In genomic region chr10:97585439-97585811, GRCh38 we compare ENCODE assay signal across 15 cellular contexts. TPM values are rescaled to one million over a fixed set of nuclear protein-coding genes. Genes with fewer than 3 reads are reported as not detected.
A peak's percentile ranks its signal among the peaks of the same experiment; 100 is the strongest.
DNase-seq lines count a peak whose midpoint lies in the region; ATAC-seq and TF ChIP-seq lines count a peak whose summit lies in the region.
"Had no signal": no experiment of that assay in that cellular context is flagged by ENCODE, and none has a peak within 500 bp of the region (broad histone marks: within the 10 kb centered on the region; RNA-seq: fewer than 3 reads in every experiment).

No MANE protein-coding gene starts in this region.

- peak overlapping the region; percentile 57 for H3K4me3 ChIP-seq in epithelial cell of proximal tubule (ENCODE audit: low read depth, low read length)
- peak overlapping the region in 1 of 4 donors; percentile 8 for H3K4me3 ChIP-seq in gastrocnemius medialis
- H3K4me3 ChIP-seq: GM12878 had no signal

- peaks cover 6 to 24% of the 10 kb centered on the region in 2 donors for H3K4me1 ChIP-seq in gastrocnemius medialis

- no peaks in the 10 kb centered on the region for H3K9me3 ChIP-seq in gastrocnemius medialis

- H3K27ac ChIP-seq in gastrocnemius medialis: peak overlapping the region; percentile 83 to 94 (median 92)
- H3K27ac ChIP-seq: WERI-Rb-1 had no signal

- TF ChIP-seq POLR2A in gastrocnemius medialis (IDR thresholded peaks at IDR 0.05): no peak

- no peaks in the 10 kb centered on the region for H3K36me3 ChIP-seq in gastrocnemius medialis
- H3K36me3 ChIP-seq: WERI-Rb-1 had no signal

- DNase-seq in epithelial cell of proximal tubule (ENCODE audit: low read depth): no peak
- DNase-seq in gastrocnemius medialis: no peak
- DNase-seq: activated naive CD4-positive, alpha-beta T cell; effector CD8-positive, alpha-beta T cell; HFFc6; NCI-H1694; NCI-H446 treated with DMSO at 0.1 percent for 48 hours; stimulated activated CD4-positive, alpha-beta T cell treated with anti-CD3 and anti-CD28 coated beads, Interleukin-12 subunit alpha, Interleukin-12 subunit beta, amount 100 ng/mL, for 4 hours; SW 1271; WERI-Rb-1 had no signal

- in situ Hi-C loops in gastrocnemius medialis (cut with MboI; ENCODE audit: low sequenced_read_pairs in 4 of 4): no loop called here

- intact Hi-C loops in gastrocnemius medialis (cut with DNase I; ENCODE audit: low total_unique reads): no loop called here

- no peak for ATAC-seq in gastrocnemius medialis
- no peak for ATAC-seq in GM21529 (IDR thresholded peaks at IDR 0.05; ENCODE audit: unreplicated experiment)
- ATAC-seq: GM12878 had no signal

- TF ChIP-seq CTCF in epithelial cell of proximal tubule (conservative IDR thresholded peaks at IDR 0.05; ENCODE audit: low read depth, low read length) (no peak), gastrocnemius medialis (IDR thresholded peaks at IDR 0.05 in 4 of 5, conservative IDR thresholded peaks at IDR 0.05 in 1 of 5) (no peak)

- no peaks in the 10 kb centered on the region for H3K27me3 ChIP-seq in gastrocnemius medialis

RNA-seq across cellular contexts. Expression of gene HOGA1, which starts 1.2 kb away (rescaled TPM):
- total RNA-seq in epithelial cell of proximal tubule (4.1 and 10.8 TPM in 2 replicates), gastrocnemius medialis (10 to 100 TPM in 1 of 4 donors, 1 to 10 TPM in 1, under 1 TPM in 2; 0.27 to 11.2 (median 4.1) TPM)
- total RNA-seq: activated CD8-positive, alpha-beta memory T cell treated with anti-CD3 and anti-CD28 coated beads for 36 hours; GM12878 had no signal

RNA-seq across cellular contexts. Expression of gene C10orf62, which starts 4.1 kb away (rescaled TPM):
- total RNA-seq in epithelial cell of proximal tubule (0.12 TPM in 1 of 2 replicates, not detected in the other), gastrocnemius medialis (under 1 TPM in 2 of 4 donors, not detected in 2; 0.41 to 0.55 TPM)
- total RNA-seq: activated CD8-positive, alpha-beta memory T cell treated with anti-CD3 and anti-CD28 coated beads for 36 hours; GM12878; HFFc6; mesothelial cell of epicardium had no signal

RNA-seq across cellular contexts. Expression of gene ANKRD2, which starts 12.8 kb away (rescaled TPM):
- 3.3 and 6.8 TPM in 2 replicates for total RNA-seq in epithelial cell of proximal tubule
- total RNA-seq in gastrocnemius medialis: 1,000 to 10,000 TPM in 1 of 4 donors, 100 to 1,000 TPM in 3; 105 to 1,024 (median 853) TPM
- total RNA-seq: subcutaneous adipose tissue had no signal

RNA-seq across cellular contexts. Expression of gene MORN4, which starts 47.9 kb away (rescaled TPM):
- total RNA-seq in epithelial cell of proximal tubule (3.6 and 5.7 TPM in 2 replicates), gastrocnemius medialis (1 to 10 TPM in 3 of 4 donors, under 1 TPM in 1; 0.51 to 8.7 (median 2.1) TPM)

RNA-seq across cellular contexts. Expression of gene PI4K2A, which starts 55.0 kb away (rescaled TPM):
- total RNA-seq in epithelial cell of proximal tubule: 14.0 and 28.6 TPM in 2 replicates
- 10 to 100 TPM; 16.1 to 18.5 (median 17.9) TPM for total RNA-seq in gastrocnemius medialis

Comparison
In these comparisons a context has a peak if more than half of its experiments do, and no peak if none do; other contexts are left out.
1. RNA of gene ANKRD2, which starts 12.8 kb away (total RNA-seq): 105 to 1,024 TPM in gastrocnemius medialis; 3.3 to 6.8 TPM in epithelial cell of proximal tubule; every median in the first group is over 10 times any median in the second.